In the genomic region with DNA sequence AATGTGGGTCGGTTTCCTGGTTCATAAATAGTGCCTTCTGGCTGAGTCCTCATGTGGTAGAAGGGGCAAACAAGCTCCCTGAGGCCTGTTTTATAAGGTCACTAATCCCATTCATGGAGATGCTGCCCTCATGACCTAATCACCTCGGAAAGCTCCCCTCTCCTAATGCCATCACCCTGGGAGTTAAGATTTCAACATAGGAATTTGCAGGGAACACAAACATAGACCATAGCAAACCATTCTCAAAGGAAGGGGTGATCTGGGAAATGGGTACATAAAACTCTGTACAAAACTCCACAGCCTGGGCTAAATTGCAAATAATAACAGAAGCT, we compare ENCODE assay signal across 18 cellular contexts. TPM values are rescaled to one million over a fixed set of nuclear protein-coding genes. Genes with fewer than 3 reads are reported as not detected.
DNase-seq lines count a peak whose midpoint lies in the region; ATAC-seq and TF ChIP-seq lines count a peak whose summit lies in the region.
"Had no signal": no experiment of that assay in that cellular context is flagged by ENCODE, and none has a peak within 500 bp of the region (broad histone marks: within the 10 kb centered on the region; RNA-seq: fewer than 3 reads in every experiment).

No MANE protein-coding gene starts in this region.

- no peak for TF ChIP-seq CTCF in neural progenitor cell (IDR thresholded peaks at IDR 0.05)

- DNase-seq in SK-MEL-5 (ENCODE audit: low read depth, low spot score) (peak; percentile 35), left colon (no peak), neural progenitor cell (ENCODE audit: low spot score) (peak; percentile 62), KBM-7 (no peak), ureter (ENCODE audit: low spot score) (no peak)
- DNase-seq in activated effector memory CD4-positive, alpha-beta T cell treated with anti-CD3 and anti-CD28 coated beads, Interleukin-2, amount 50 U/mL, for 16 hours = no peak
- DNase-seq: ACHN; BE2C; CD4-positive, alpha-beta memory T cell; DMS153; DMS79; GDM1; H7; HFFc6 had no signal

- H3K27me3 ChIP-seq in neural progenitor cell = no peaks in the 10 kb centered on the region
- H3K27me3 ChIP-seq: BE2C had no signal

- peaks cover 23% of the 10 kb centered on the region for H3K4me1 ChIP-seq in neural progenitor cell
- H3K4me1 ChIP-seq: BE2C had no signal

- peaks cover 2% of the 10 kb centered on the region for H3K36me3 Mint-ChIP-seq in neural progenitor cell
- H3K36me3 Mint-ChIP-seq: CD14-positive monocyte; CD4-positive, alpha-beta memory T cell had no signal

- no peak overlapping the region for H3K27ac ChIP-seq in neural progenitor cell
- H3K27ac ChIP-seq: HL-60 had no signal

- H3K4me1 Mint-ChIP-seq in neural progenitor cell = peaks cover 32% of the 10 kb centered on the region

- intact Hi-C loops in left colon (cut with DNase I, micrococcal nuclease) = no loop called here

- no peak overlapping the region for H3K4me3 ChIP-seq in neural progenitor cell
- H3K4me3 ChIP-seq: GM23338 had no signal

- peaks cover 8% of the 10 kb centered on the region for H3K9me3 Mint-ChIP-seq in neural progenitor cell
- H3K9me3 Mint-ChIP-seq: CD4-positive, alpha-beta memory T cell; GM23338; HFFc6 had no signal

- no peak overlapping the region for H2AFZ ChIP-seq in neural progenitor cell (replicated peaks)

- peak overlapping the region; percentile 34 for H3K27ac Mint-ChIP-seq in neural progenitor cell
- H3K27ac Mint-ChIP-seq: CD4-positive, alpha-beta memory T cell; GM23338; HFFc6 had no signal

- no peaks in the 10 kb centered on the region for H3K9me3 ChIP-seq in neural progenitor cell (ENCODE audit: low read depth)
- H3K9me3 ChIP-seq: BE2C had no signal

- H3K4me3 Mint-ChIP-seq in neural progenitor cell = peak overlapping the region; percentile 14
- H3K4me3 Mint-ChIP-seq: CD14-positive monocyte; CD4-positive, alpha-beta memory T cell; GM23338; HFFc6 had no signal

- H3F3A ChIP-seq in neural progenitor cell (ENCODE audit: low read depth) = peaks cover 15% of the 10 kb centered on the region

- peak overlapping the region; percentile 9 for H3K4me2 ChIP-seq in neural progenitor cell

- H3K9ac ChIP-seq in neural progenitor cell = no peak overlapping the region

- peaks cover 4% of the 10 kb centered on the region for H3K36me3 ChIP-seq in neural progenitor cell
- H3K36me3 ChIP-seq: BE2C had no signal

- no peaks in the 10 kb centered on the region for H4K20me1 ChIP-seq in neural progenitor cell (ENCODE audit: low read depth)

- ATAC-seq in left colon = peak; percentile 34
- ATAC-seq: GM23338, HCT116 had no signal

- no peaks in the 10 kb centered on the region for H3K79me2 ChIP-seq in neural progenitor cell (ENCODE audit: low read depth)

- H3K27me3 Mint-ChIP-seq in neural progenitor cell (ENCODE audit: insufficient read depth, low read depth) = peaks cover 2% of the 10 kb centered on the region

- in situ Hi-C loops in SK-MEL-5 (cut with HindIII; ENCODE audit: low pct_unique_long_range_greater_than_20kb, low sequenced_read_pairs) (no loop called here), KBM-7 (cut with MboI; ENCODE audit: low pct_unique_long_range_greater_than_20kb, low sequenced_read_pairs) (no loop called here)

RNA-seq across cellular contexts. Expression of gene ADTRP, which starts 1.5 kb away (rescaled TPM):
- not detected in 2 replicates for total RNA-seq in SK-MEL-5 (2014; rRNA removed; shearing (Covaris generic))
- polyA plus RNA-seq in SK-MEL-5 (2015; cell fraction: cytosol; rRNA removed) = 0.25 and 0.36 TPM in 2 replicates
- 0.37 TPM in 1 of 2 replicates, not detected in the other for polyA plus RNA-seq in SK-MEL-5 (2015; cell fraction: nucleus; rRNA removed)
- total RNA-seq in left colon = 100 to 1,000 TPM; 106 to 124 TPM
- not detected in 2 replicates for total RNA-seq in neural progenitor cell (ENCODE audit: low replicate concordance)
- total RNA-seq in ureter = 42.4 TPM
- total RNA-seq: GM23338 had no signal
- polyA plus RNA-seq: GM23338 had no signal

Comparison
In these comparisons a context has a peak if more than half of its experiments do, and no peak if none do; other contexts are left out.
1. DNase-seq: peak in SK-MEL-5 (single experiment) and neural progenitor cell (single experiment); none in left colon (0 of 2), KBM-7 (single experiment), activated effector memory CD4-positive, alpha-beta T cell treated with anti-CD3 and anti-CD28 coated beads, Interleukin-2, amount 50 U/mL, for 16 hours (single experiment) and ureter (single experiment).
2. RNA of gene ADTRP, which starts 1.5 kb away (total RNA-seq): 106 to 124 TPM in left colon and 42.4 TPM in ureter (single experiment); not detected in SK-MEL-5 and not detected in neural progenitor cell; every median in the first group is over 10 times any median in the second.